15 cellular contexts compared by ENCODE assay signal in the genomic region with DNA sequence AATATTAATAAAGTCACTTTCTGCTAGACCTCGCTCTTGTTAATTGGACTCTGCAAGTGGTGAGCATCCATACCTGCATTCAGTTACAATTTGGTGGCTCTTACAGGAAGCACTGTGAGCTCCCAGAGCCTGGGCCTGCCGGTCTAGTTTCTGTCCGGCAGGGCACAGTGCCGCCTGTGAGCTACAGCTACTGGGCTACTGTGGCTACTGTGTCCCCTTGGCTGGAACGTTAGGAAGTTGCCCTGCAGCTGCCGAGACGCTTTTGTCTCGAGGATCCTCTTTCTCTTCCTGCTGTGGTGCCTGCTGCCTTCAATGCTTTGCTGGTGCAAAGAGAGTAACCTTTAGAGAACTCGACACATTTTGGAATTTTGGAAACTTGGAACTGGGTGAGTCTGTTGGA. TPM values are rescaled to one million over a fixed set of nuclear protein-coding genes. Genes with fewer than 3 reads are reported as not detected.
"Had no signal": no experiment of that assay in that cellular context is flagged by ENCODE, and none has a peak within 500 bp of the region (broad histone marks: within the 10 kb centered on the region; RNA-seq: fewer than 3 reads in every experiment).

No MANE protein-coding gene starts in this region.

- H3K9me3 ChIP-seq: ovary, thoracic aorta had no signal

- H3K4me3 ChIP-seq: heart left ventricle, ovary, thoracic aorta had no signal

- H3K9me3 Mint-ChIP-seq: activated CD4-positive, alpha-beta T cell treated with anti-CD3 and anti-CD28 coated beads, Interleukin-2, amount 10 ng/mL, durations not matched to agents 24 days and 14 days; activated naive CD4-positive, alpha-beta T cell treated with anti-CD3 and anti-CD28 coated beads for 36 hours; activated T-helper 17 cell treated with anti-CD3 and anti-CD28 coated beads, Interleukin-2, amount 50 U/mL, for 72 hours had no signal

- H3K27ac Mint-ChIP-seq: activated CD4-positive, alpha-beta T cell treated with anti-CD3 and anti-CD28 coated beads, Interleukin-2, amount 10 ng/mL, durations not matched to agents 24 days and 14 days; activated naive CD4-positive, alpha-beta T cell treated with anti-CD3 and anti-CD28 coated beads for 36 hours; activated T-helper 17 cell treated with anti-CD3 and anti-CD28 coated beads, Interleukin-2, amount 50 U/mL, for 72 hours had no signal

- DNase-seq: activated CD4-positive, alpha-beta T cell treated with anti-CD3 and anti-CD28 coated beads, Interleukin-2, amount 10 ng/mL, durations not matched to agents 24 days and 14 days; activated naive CD4-positive, alpha-beta T cell treated with anti-CD3 and anti-CD28 coated beads for 36 hours; activated T-cell treated with anti-CD3 and anti-CD28 coated beads for 4 hours; foreskin melanocyte; heart left ventricle; kidney; left ventricle myocardium superior; mesenchymal stem cell; ovary; stimulated activated CD4-positive, alpha-beta T cell treated with anti-CD3 and anti-CD28 coated beads, Interleukin-4, amount 100 ng/mL, for 4 hours; stimulated activated naive CD8-positive, alpha-beta T cell treated with anti-CD3 and anti-CD28 coated beads, Interleukin-15, amount 100 ng/mL, for 72 hours; T-helper 9 cell had no signal

- H3K27me3 Mint-ChIP-seq: activated CD4-positive, alpha-beta T cell treated with anti-CD3 and anti-CD28 coated beads, Interleukin-2, amount 10 ng/mL, durations not matched to agents 24 days and 14 days; activated T-helper 17 cell treated with anti-CD3 and anti-CD28 coated beads, Interleukin-2, amount 50 U/mL, for 72 hours; stimulated activated naive CD8-positive, alpha-beta T cell treated with anti-CD3 and anti-CD28 coated beads, Interleukin-15, amount 100 ng/mL, for 72 hours had no signal

- H3K4me3 Mint-ChIP-seq: activated CD4-positive, alpha-beta T cell treated with anti-CD3 and anti-CD28 coated beads, Interleukin-2, amount 10 ng/mL, durations not matched to agents 24 days and 14 days; activated naive CD4-positive, alpha-beta T cell treated with anti-CD3 and anti-CD28 coated beads for 36 hours; activated T-helper 17 cell treated with anti-CD3 and anti-CD28 coated beads, Interleukin-2, amount 50 U/mL, for 72 hours; stimulated activated naive CD8-positive, alpha-beta T cell treated with anti-CD3 and anti-CD28 coated beads, Interleukin-15, amount 100 ng/mL, for 72 hours had no signal

- H3K36me3 ChIP-seq: heart left ventricle, ovary, thoracic aorta had no signal

- ATAC-seq: activated T-helper 17 cell treated with anti-CD3 and anti-CD28 coated beads, Interleukin-2, amount 50 U/mL, for 72 hours; heart left ventricle; left ventricle myocardium superior; stimulated activated naive CD8-positive, alpha-beta T cell treated with anti-CD3 and anti-CD28 coated beads, Interleukin-15, amount 100 ng/mL, for 72 hours had no signal

- H3K27ac ChIP-seq: heart left ventricle, ovary, thoracic aorta had no signal

- H3K27me3 ChIP-seq: heart left ventricle, ovary had no signal

RNA-seq across cellular contexts. Expression of gene PTGDR, which starts 44.6 kb away (rescaled TPM):
- total RNA-seq: activated naive CD4-positive, alpha-beta T cell treated with anti-CD3 and anti-CD28 coated beads for 36 hours; activated T-helper 17 cell treated with anti-CD3 and anti-CD28 coated beads, Interleukin-2, amount 50 U/mL, for 72 hours; astrocyte had no signal
